26 cellular contexts compared by ENCODE assay signal in genomic region chr3:42394579-42395288, GRCh38. TPM values are rescaled to one million over a fixed set of nuclear protein-coding genes. Genes with fewer than 3 reads are reported as not detected.
DNase-seq lines count a peak whose midpoint lies in the region; ATAC-seq, FAIRE-seq and TF ChIP-seq lines count a peak whose summit lies in the region.
"Had no signal": no experiment of that assay in that cellular context is flagged by ENCODE, and none has a peak within 500 bp of the region (broad histone marks: within the 10 kb centered on the region; RNA-seq: fewer than 3 reads in every experiment).

No MANE protein-coding gene starts in this region.

- H3K4me3 ChIP-seq in right atrium auricular region: no peak overlapping the region
- H3K4me3 ChIP-seq in small intestine (ENCODE audit: low read depth in 1 of 2, low read length in 2 of 2): no peak overlapping the region
- no peak overlapping the region for H3K4me3 ChIP-seq in endodermal cell (ENCODE audit: low read length)
- H3K4me3 ChIP-seq: lung, ovary had no signal

- ATAC-seq in Right ventricle myocardium superior (ENCODE audit: poor library complexity): no peak
- ATAC-seq: right cardiac atrium; stimulated activated naive B cell treated with anti-CD40 and anti-IgM and Interleukin-4, amounts not matched to agents 10 μg/mL and 1 μg/mL and 100 μg/mL, for 72 hours had no signal

- no peak overlapping the region for H3K4me3 Mint-ChIP-seq in endodermal cell
- H3K4me3 Mint-ChIP-seq: activated CD4-positive, alpha-beta memory T cell treated with anti-CD3 and anti-CD28 coated beads, Interleukin-2, amount 10 ng/mL, durations not matched to agents 7 days and 5 days; activated naive CD8-positive, alpha-beta T cell treated with anti-CD3 and anti-CD28 coated beads, Interleukin-2, amount 10 ng/mL, durations not matched to agents 7 days and 5 days; IgD-negative memory B cell; nephron progenitor cell; stimulated activated naive B cell treated with anti-CD40 and anti-IgM and Interleukin-4, amounts not matched to agents 10 μg/mL and 1 μg/mL and 100 μg/mL, for 72 hours had no signal

- intact Hi-C loops in Right ventricle myocardium superior (cut with DNase I): no loop called here

- peak; percentile 48 for DNase-seq in right atrium auricular region (ENCODE audit: low spot score)
- no peak for DNase-seq in Right ventricle myocardium superior
- DNase-seq in NCI-H2029 treated with DMSO at 0.1 percent for 48 hours (lab: John Stamatoyannopoulos, UW): peak; percentile 69
- peak; percentile 6 for DNase-seq in NCI-H774 (lab: John Stamatoyannopoulos, UW)
- peak; percentile 22 for DNase-seq in small intestine
- no peak for DNase-seq in amniotic stem cell (lab: John Stamatoyannopoulos, UW)
- no peak for DNase-seq in OCI-M2 (lab: John Stamatoyannopoulos, UW; ENCODE audit: unreplicated experiment)
- no peak for DNase-seq in endodermal cell
- DNase-seq: activated CD4-positive, alpha-beta memory T cell treated with anti-CD3 and anti-CD28 coated beads, Interleukin-2, amount 10 ng/mL, durations not matched to agents 7 days and 5 days; activated CD4-positive, CD25-positive, alpha-beta regulatory T cell; activated effector memory CD4-positive, alpha-beta T cell treated with Interleukin-2 at 50 U/mL for 16 hours; activated naive CD8-positive, alpha-beta T cell treated with anti-CD3 and anti-CD28 coated beads, Interleukin-2, amount 10 ng/mL, durations not matched to agents 7 days and 5 days; C1 segment of cervical spinal cord; GDM1; glutamatergic neuron; NCI-H1105; NCI-H446 treated with DMSO at 0.1 percent for 48 hours; nephron progenitor cell; ovary; right cardiac atrium; stimulated activated CD4-positive, alpha-beta T cell treated with anti-CD3 and anti-CD28 coated beads, Interleukin-4, amount 100 ng/mL, for 24 hours; stimulated activated naive B cell treated with anti-CD40 and anti-IgM and Interleukin-4, amounts not matched to agents 10 μg/mL and 1 μg/mL and 100 μg/mL, for 72 hours had no signal

- H3K27me3 ChIP-seq in right atrium auricular region: no peaks in the 10 kb centered on the region
- H3K27me3 ChIP-seq in small intestine (ENCODE audit: control insufficient read depth in 2 of 2, insufficient read depth in 2 of 2, low read length in 2 of 2): no peaks in the 10 kb centered on the region
- H3K27me3 ChIP-seq in endodermal cell (ENCODE audit: control insufficient read depth, insufficient read depth, low read length, poor library complexity, severe bottlenecking): no peaks in the 10 kb centered on the region
- H3K27me3 ChIP-seq: ovary had no signal

- H3K36me3 ChIP-seq in right atrium auricular region (no peaks in the 10 kb centered on the region), small intestine (ENCODE audit: control insufficient read depth in 2 of 2, insufficient read depth in 2 of 2, low read length in 2 of 2) (no peaks in the 10 kb centered on the region), endodermal cell (ENCODE audit: control insufficient read depth, insufficient read depth, low read length) (no peaks in the 10 kb centered on the region)
- H3K36me3 ChIP-seq: ovary had no signal

- H3K4me1 Mint-ChIP-seq in endodermal cell: no peaks in the 10 kb centered on the region
- H3K4me1 Mint-ChIP-seq: activated CD4-positive, alpha-beta memory T cell treated with anti-CD3 and anti-CD28 coated beads, Interleukin-2, amount 10 ng/mL, durations not matched to agents 7 days and 5 days; activated naive CD8-positive, alpha-beta T cell treated with anti-CD3 and anti-CD28 coated beads, Interleukin-2, amount 10 ng/mL, durations not matched to agents 7 days and 5 days; IgD-negative memory B cell; stimulated activated naive B cell treated with anti-CD40 and anti-IgM and Interleukin-4, amounts not matched to agents 10 μg/mL and 1 μg/mL and 100 μg/mL, for 72 hours had no signal

- H3K27me3 Mint-ChIP-seq in endodermal cell (ENCODE audit: insufficient read depth): peaks cover 7% of the 10 kb centered on the region
- H3K27me3 Mint-ChIP-seq: activated naive CD8-positive, alpha-beta T cell treated with anti-CD3 and anti-CD28 coated beads, Interleukin-2, amount 10 ng/mL, durations not matched to agents 7 days and 5 days had no signal

- WGBS in small intestine, 3 donors: 27 to 60% (median 43%) methylated on average over 12 of the region's 12 CpGs
- 90 to 91% methylated on average over 7 to 12 of the region's 12 CpGs for WGBS in endodermal cell (ENCODE audit: insufficient coverage in 1 of 2, insufficient read length in 1 of 2), 2 experiments

- H3K9ac ChIP-seq in endodermal cell (ENCODE audit: extremely low read depth, low read length, poor library complexity, severe bottlenecking): no peak overlapping the region

- TF ChIP-seq CTCF in right atrium auricular region (IDR thresholded peaks at IDR 0.05) (no peak), endodermal cell (conservative IDR thresholded peaks at IDR 0.05) (no peak)

- H3K4me1 ChIP-seq in right atrium auricular region (no peaks in the 10 kb centered on the region), small intestine (ENCODE audit: control insufficient read depth in 2 of 2, insufficient read depth in 1 of 2, low read depth in 1 of 2, low read length in 1 of 2) (no peaks in the 10 kb centered on the region), endodermal cell (ENCODE audit: control insufficient read depth, insufficient read depth, low read length) (no peaks in the 10 kb centered on the region)

- H3K9me3 ChIP-seq in right atrium auricular region (no peaks in the 10 kb centered on the region), small intestine (ENCODE audit: control insufficient read depth, low read depth) (no peaks in the 10 kb centered on the region), endodermal cell (ENCODE audit: control insufficient read depth, low read length) (no peaks in the 10 kb centered on the region)
- H3K9me3 ChIP-seq: ovary had no signal

- no peaks in the 10 kb centered on the region for H3K36me3 Mint-ChIP-seq in endodermal cell (ENCODE audit: low read depth)
- H3K36me3 Mint-ChIP-seq: IgD-negative memory B cell; stimulated activated naive B cell treated with anti-CD40 and anti-IgM and Interleukin-4, amounts not matched to agents 10 μg/mL and 1 μg/mL and 100 μg/mL, for 72 hours had no signal

- FAIRE-seq in small intestine (lab: Jason Lieb, UNC): no peak

- H3K27ac Mint-ChIP-seq in endodermal cell: no peak overlapping the region
- H3K27ac Mint-ChIP-seq: activated CD4-positive, alpha-beta memory T cell treated with anti-CD3 and anti-CD28 coated beads, Interleukin-2, amount 10 ng/mL, durations not matched to agents 7 days and 5 days; activated naive CD8-positive, alpha-beta T cell treated with anti-CD3 and anti-CD28 coated beads, Interleukin-2, amount 10 ng/mL, durations not matched to agents 7 days and 5 days; IgD-negative memory B cell; nephron progenitor cell; stimulated activated naive B cell treated with anti-CD40 and anti-IgM and Interleukin-4, amounts not matched to agents 10 μg/mL and 1 μg/mL and 100 μg/mL, for 72 hours had no signal

- H3K27ac ChIP-seq in right atrium auricular region (no peak overlapping the region), small intestine (ENCODE audit: low read depth in 1 of 2, low read length in 1 of 2) (no peak overlapping the region), endodermal cell (ENCODE audit: low read depth, low read length) (no peak overlapping the region)
- H3K27ac ChIP-seq: epithelial cell of prostate, ovary had no signal

- no peaks in the 10 kb centered on the region for H3K9me3 Mint-ChIP-seq in endodermal cell
- H3K9me3 Mint-ChIP-seq: activated CD4-positive, alpha-beta memory T cell treated with anti-CD3 and anti-CD28 coated beads, Interleukin-2, amount 10 ng/mL, durations not matched to agents 7 days and 5 days; activated naive CD8-positive, alpha-beta T cell treated with anti-CD3 and anti-CD28 coated beads, Interleukin-2, amount 10 ng/mL, durations not matched to agents 7 days and 5 days; nephron progenitor cell; stimulated activated naive B cell treated with anti-CD40 and anti-IgM and Interleukin-4, amounts not matched to agents 10 μg/mL and 1 μg/mL and 100 μg/mL, for 72 hours had no signal

RNA-seq across cellular contexts. Expression of gene LYZL4, which starts 15.7 kb away (rescaled TPM):
- total RNA-seq in right atrium auricular region: not detected
- not detected for total RNA-seq in Right ventricle myocardium superior
- polyA plus RNA-seq in small intestine: not detected
- not detected for total RNA-seq in endodermal cell
- not detected for polyA plus RNA-seq in endodermal cell (2013, experiment 1 of 2)
- not detected for polyA plus RNA-seq in endodermal cell (2013, experiment 2 of 2)
- total RNA-seq: activated CD4-positive, alpha-beta memory T cell treated with anti-CD3 and anti-CD28 coated beads, Interleukin-2, amount 10 ng/mL, durations not matched to agents 7 days and 5 days; activated naive CD8-positive, alpha-beta T cell treated with anti-CD3 and anti-CD28 coated beads, Interleukin-2, amount 10 ng/mL, durations not matched to agents 7 days and 5 days; kidney epithelial cell; lung; ovary; right cardiac atrium had no signal
- polyA plus RNA-seq: IgD-negative memory B cell, ovary, right cardiac atrium had no signal

Comparison
In these comparisons a context has a peak if more than half of its experiments do, and no peak if none do; other contexts are left out.
1. DNase-seq: peak in right atrium auricular region (single experiment), NCI-H2029 treated with DMSO at 0.1 percent for 48 hours (single experiment), NCI-H774 (single experiment) and small intestine (single experiment); none in Right ventricle myocardium superior (single experiment), amniotic stem cell (single experiment), OCI-M2 (single experiment) and endodermal cell (single experiment).